2 cellular contexts compared by ENCODE assay signal in genomic region chr1:24254783-24255182, GRCh38.
TF ChIP-seq lines count a peak whose summit lies in the region.

No MANE protein-coding gene starts in this region.

TF ChIP-seq in SK-N-SH, 30 proteins besides CTCF, POLR2A, EP300 and RAD21 (continued from another document):
- TF ChIP-seq ZBTB33 (IDR thresholded peaks at IDR 0.05; ENCODE audit: borderline replicate concordance, low read depth) (no peak), NFIC (IDR thresholded peaks at IDR 0.05; ENCODE audit: borderline replicate concordance) (no peak), RCOR1 (IDR thresholded peaks at IDR 0.05; ENCODE audit: low read length) (no peak), RXRA (IDR thresholded peaks at IDR 0.05; ENCODE audit: borderline replicate concordance, low read depth) (no peak), IRF3 (IDR thresholded peaks at IDR 0.05; ENCODE audit: low read depth, low read length) (no peak), FOXJ3 (CRISPR knock-in tag; IDR thresholded peaks at IDR 0.05) (no peak), YY1 (IDR thresholded peaks at IDR 0.05; ENCODE audit: low read depth) (no peak)

TF ChIP-seq in SK-N-SH treated with all-trans-retinoic acid at 6 μM for 48 hours, 23 proteins besides CTCF, POLR2A, EP300 and RAD21 (continued from another document):
- TF ChIP-seq CSRNP3 (CRISPR knock-in tag; IDR thresholded peaks at IDR 0.05) (no peak), ISL1 (CRISPR knock-in tag; IDR thresholded peaks at IDR 0.05) (no peak), ZFP30 (CRISPR knock-in tag; IDR thresholded peaks at IDR 0.05) (no peak), ZNF565 (CRISPR knock-in tag; conservative IDR thresholded peaks at IDR 0.05; ENCODE audit: low read depth) (no peak)
